Comparison of ENCODE assay signal across 8 cellular contexts in genomic region chr4:88008133-88008621, GRCh38. TPM values are rescaled to one million over a fixed set of nuclear protein-coding genes. Genes with fewer than 3 reads are reported as not detected.
DNase-seq lines count a peak whose midpoint lies in the region; ATAC-seq lines count a peak whose summit lies in the region.

No MANE protein-coding gene starts in this region.

- peak; percentile 60 for DNase-seq in DMS53 (lab: John Stamatoyannopoulos, UW)
- no peak for DNase-seq in DMS53 treated with DMSO at 0.1 percent for 48 hours (lab: John Stamatoyannopoulos, UW; ENCODE audit: unreplicated experiment)
- DNase-seq in HuH-7.5 (ENCODE audit: low spot score), result peak; percentile 58
- DNase-seq in T1000 (lab: John Stamatoyannopoulos, UW), result peak; percentile 21
- DNase-seq in dermis blood vessel endothelial cell, result peak; percentile 54
- peak; percentile 49 for DNase-seq in left lobe of liver (ENCODE audit: low spot score)
- DNase-seq in stimulated activated CD4-positive, alpha-beta T cell treated with anti-CD3 and anti-CD28 coated beads, Interleukin-4, amount 100 ng/mL, for 24 hours, result peak; percentile 8

- peak; percentile 37 for ATAC-seq in GM21717 (IDR thresholded peaks at IDR 0.05; ENCODE audit: unreplicated experiment)
- peak; percentile 53 for ATAC-seq in left lobe of liver

RNA-seq across cellular contexts. Expression of gene PKD2, which starts 0.7 kb away (rescaled TPM):
- total RNA-seq in dermis blood vessel endothelial cell (41.9 and 48.8 TPM in 2 replicates), left lobe of liver (6.5 TPM)

RNA-seq across cellular contexts. Expression of gene SPP1, which starts 32.7 kb away (rescaled TPM):
- total RNA-seq in dermis blood vessel endothelial cell, result 4.4 and 11.6 TPM in 2 replicates
- total RNA-seq in left lobe of liver, result 10.5 TPM
